ENCODE assay signal across 16 cellular contexts in the genomic region with DNA sequence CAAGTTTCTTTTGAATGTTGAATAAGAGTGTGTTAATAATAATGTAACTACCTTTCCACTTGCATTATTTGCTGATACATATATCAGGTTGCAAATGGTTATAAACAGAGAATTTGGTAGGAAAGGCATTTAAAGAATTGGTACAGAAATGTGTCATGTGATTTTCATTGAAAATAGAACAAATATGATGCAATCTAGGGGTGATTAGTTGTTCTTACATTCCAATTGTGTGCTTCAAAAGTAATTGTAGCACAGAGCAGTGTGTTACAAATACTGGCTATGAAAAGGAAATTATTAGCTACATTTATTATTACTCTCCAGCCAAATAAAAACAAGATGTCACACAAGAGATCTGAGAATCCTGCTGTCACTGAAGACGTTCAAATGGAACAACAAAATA.
A peak's percentile ranks its signal among the peaks of the same experiment; 100 is the strongest.
DNase-seq lines count a peak whose midpoint lies in the region; ATAC-seq, FAIRE-seq and TF ChIP-seq lines count a peak whose summit lies in the region.
"Had no signal": no experiment of that assay in that cellular context is flagged by ENCODE, and none has a peak within 500 bp of the region (broad histone marks: within the 10 kb centered on the region; RNA-seq: fewer than 3 reads in every experiment).

No MANE protein-coding gene starts in this region.

- CTCF ChIA-PET in PC-3 (lab: Charles Lee), result no interaction called here
- CTCF ChIA-PET in mammary epithelial cell (lab: Charles Lee; ENCODE audit: low non-redundant PET), result interaction anchor here (0.5 kb wide), 1 partner anchor 9 kb away, joined by 3 read pairs; no protein-coding TSS in a partner anchor

- H3K4me2 ChIP-seq in PC-3 (ENCODE audit: low read length) (no peak overlapping the region), mammary epithelial cell (ENCODE audit: insufficient read depth, low read depth, low read length) (peak overlapping the region; percentile 44), GM23338 (no peak overlapping the region)
- H3K4me2 ChIP-seq: KMS-11 had no signal

- no peaks in the 10 kb centered on the region for H3K27me3 ChIP-seq in PC-3 (ENCODE audit: low read length)
- H3K27me3 ChIP-seq in mammary epithelial cell (ENCODE audit: insufficient read depth, low read length), result no peaks in the 10 kb centered on the region
- H3K27me3 ChIP-seq in pancreas, result no peaks in the 10 kb centered on the region
- H3K27me3 ChIP-seq in GM23338 (ENCODE audit: insufficient read depth), result no peaks in the 10 kb centered on the region

- no peaks in the 10 kb centered on the region for H3K27me3 Mint-ChIP-seq in GM23338 (ENCODE audit: insufficient read depth, low read depth, poor library complexity)
- H3K27me3 Mint-ChIP-seq: B cell; CD4-positive, alpha-beta T cell had no signal

- in situ Hi-C loops in mammary epithelial cell (cut with MboI; ENCODE audit: low sequenced_read_pairs in 2 of 2) (no loop called here), G401 (cut with HindIII; ENCODE audit: low sequenced_read_pairs) (no loop called here)

- intact Hi-C loops in PC-3 (cut with micrococcal nuclease) (no loop called here), mammary epithelial cell (cut with micrococcal nuclease) (loop anchor here (1.0 kb wide), 1 partner anchor 21 kb away; no protein-coding TSS in a partner anchor), pancreas (cut with DNase I) (no loop called here)

- H3K9me2 ChIP-seq in PC-3 (replicated peaks; ENCODE audit: low read length), result no peaks in the 10 kb centered on the region
- H3K9me2 ChIP-seq in GM23338 (ENCODE audit: insufficient read depth), result peaks cover 4% of the 10 kb centered on the region; the same call in 1 of the 2 replicates

- H3K27ac Mint-ChIP-seq in GM23338, result no peak overlapping the region
- H3K27ac Mint-ChIP-seq: B cell; CD4-positive, alpha-beta T cell had no signal

- no peak overlapping the region for H3K4me3 Mint-ChIP-seq in GM23338
- H3K4me3 Mint-ChIP-seq: B cell; CD4-positive, alpha-beta T cell had no signal

- no peak overlapping the region for H2AFZ ChIP-seq in PC-3 (ENCODE audit: low read length)
- peak overlapping the region; percentile 33 for H2AFZ ChIP-seq in mammary epithelial cell (ENCODE audit: low read depth, low read length)
- no peak overlapping the region for H2AFZ ChIP-seq in GM23338

- no peaks in the 10 kb centered on the region; the same call in 1 of the 2 replicates for H3K4me1 ChIP-seq in PC-3 (ENCODE audit: insufficient read depth, low read length)
- peaks cover 7% of the 10 kb centered on the region for H3K4me1 ChIP-seq in mammary epithelial cell (ENCODE audit: insufficient read depth, low read length)
- no peaks in the 10 kb centered on the region for H3K4me1 ChIP-seq in pancreas
- no peaks in the 10 kb centered on the region for H3K4me1 ChIP-seq in GM23338 (ENCODE audit: insufficient read depth)

- H3K36me3 ChIP-seq in PC-3 (ENCODE audit: low read depth, low read length) (no peaks in the 10 kb centered on the region), mammary epithelial cell (ENCODE audit: insufficient read depth, low read length) (no peaks in the 10 kb centered on the region), pancreas (no peaks in the 10 kb centered on the region), GM23338 (ENCODE audit: insufficient read depth) (no peaks in the 10 kb centered on the region)

- TF ChIP-seq CTCF in PC-3 (conservative IDR thresholded peaks at IDR 0.05; ENCODE audit: low read depth, low read length), result no peak
- no peak for TF ChIP-seq CTCF in mammary epithelial cell (conservative IDR thresholded peaks at IDR 0.05 in 1 of 2, IDR thresholded peaks at IDR 0.05 in 1 of 2; ENCODE audit: extremely low read depth in 1 of 2, insufficient read depth in 1 of 2, low read depth in 1 of 2, low read length in 2 of 2)
- no peak for TF ChIP-seq CTCF in fibroblast of mammary gland (conservative IDR thresholded peaks at IDR 0.05; ENCODE audit: control insufficient read depth, insufficient read depth, low read depth, low read length)
- TF ChIP-seq CTCF in pancreas (IDR thresholded peaks at IDR 0.05), result no peak
- TF ChIP-seq CTCF in GM23338 (conservative IDR thresholded peaks at IDR 0.05; ENCODE audit: low read depth in 2 of 2), result no peak

- no peak for FAIRE-seq in pancreas (lab: Jason Lieb, UNC)

- POLR2A ChIA-PET in PC-3 (lab: Charles Lee; ENCODE audit: unreplicated experiment), result no interaction called here

- H3K9me3 Mint-ChIP-seq in GM23338, result no peaks in the 10 kb centered on the region

- WGBS in mammary epithelial cell (ENCODE audit: low coverage, missing lambda C conversion rate), result 90% methylated on average over 1 of the region's 1 CpG
- WGBS in pancreas, 2 donors, result 53 to 63% methylated on average over 1 of the region's 1 CpG

- H4K20me1 ChIP-seq in PC-3 (ENCODE audit: low read length), result no peaks in the 10 kb centered on the region
- H4K20me1 ChIP-seq in mammary epithelial cell (ENCODE audit: insufficient read depth, low read length), result no peaks in the 10 kb centered on the region
- no peaks in the 10 kb centered on the region for H4K20me1 ChIP-seq in GM23338 (replicated peaks; ENCODE audit: insufficient read depth)

- H3F3A ChIP-seq in PC-3 (ENCODE audit: low read length, unreplicated experiment) (no peaks in the 10 kb centered on the region), GM23338 (replicated peaks; ENCODE audit: low read depth) (no peaks in the 10 kb centered on the region)

- no peak for ATAC-seq in PC-3
- ATAC-seq in pancreas, result no peak
- no peak for ATAC-seq in GM23338

- DNase-seq in PC-3 (peak; percentile 27), mammary epithelial cell (peak; percentile 39), fibroblast of mammary gland (ENCODE audit: low read depth) (peak; percentile 62), COR-L47 (lab: John Stamatoyannopoulos, UW) (no peak), G401 (ENCODE audit: low spot score) (no peak), pancreas (no peak), GM23338 (ENCODE audit: low spot score) (no peak)
- DNase-seq: CD4-positive, alpha-beta T cell; DMS79; NCI-H1092; NCI-H1694; NCI-H226; NCI-H524 treated with DMSO at 0.1 percent for 48 hours; SW 1271 had no signal

- H3K9me3 ChIP-seq in PC-3 (ENCODE audit: low read length), result no peaks in the 10 kb centered on the region
- no peaks in the 10 kb centered on the region for H3K9me3 ChIP-seq in mammary epithelial cell (replicated peaks; ENCODE audit: insufficient read depth, low read length)
- no peaks in the 10 kb centered on the region for H3K9me3 ChIP-seq in pancreas

- H3K4me3 ChIP-seq in PC-3 (ENCODE audit: low read length) (no peak overlapping the region), mammary epithelial cell (replicated peaks in 1 of 3; ENCODE audit: insufficient read depth in 1 of 3, low read depth in 2 of 3, low read length in 3 of 3) (no peak overlapping the region), fibroblast of mammary gland (ENCODE audit: control insufficient read depth, low read depth, low read length) (no peak overlapping the region), pancreas (no peak overlapping the region), GM23338 (no peak overlapping the region)

- H3K9ac ChIP-seq in PC-3 (ENCODE audit: low read length) (no peak overlapping the region), mammary epithelial cell (ENCODE audit: insufficient read depth, low read length) (no peak overlapping the region)
- H3K9ac ChIP-seq: KMS-11 had no signal

- 0 out of 3 replicates have a peak, but pooled peaks cover 4% of the 10 kb centered on the region for H3K4me1 Mint-ChIP-seq in GM23338
- H3K4me1 Mint-ChIP-seq: B cell had no signal

- H3K79me2 ChIP-seq in PC-3 (ENCODE audit: low read length) (no peaks in the 10 kb centered on the region), mammary epithelial cell (ENCODE audit: insufficient read depth, low read length) (no peaks in the 10 kb centered on the region), GM23338 (replicated peaks; ENCODE audit: insufficient read depth) (no peaks in the 10 kb centered on the region)

- no peaks in the 10 kb centered on the region for H3K36me3 Mint-ChIP-seq in GM23338 (ENCODE audit: low read depth)

- BruUV-seq in PC-3 (replicated peaks; lab: Mats Ljungman, UMichigan), result no TSS peak
- no TSS peak for BruUV-seq in mammary epithelial cell (replicated peaks; lab: Mats Ljungman, UMichigan)

- H3K27ac ChIP-seq in PC-3 (ENCODE audit: low read length), result no peak overlapping the region
- no peak overlapping the region for H3K27ac ChIP-seq in mammary epithelial cell (ENCODE audit: insufficient read depth, low read depth, low read length)
- H3K27ac ChIP-seq in pancreas, result no peak overlapping the region
- no peak overlapping the region for H3K27ac ChIP-seq in GM23338 (ENCODE audit: low read depth)
- H3K27ac ChIP-seq: KMS-11 had no signal

- dilution Hi-C loops in mammary epithelial cell (cut with HindIII; ENCODE audit: low sequenced_read_pairs), result no loop called here

TF ChIP-seq in GM23338, 12 proteins besides CTCF, POLR2A, EP300 and RAD21 (continues in another document):
- no peak for TF ChIP-seq CREB1 (CRISPR knock-in tag; IDR thresholded peaks at IDR 0.05; ENCODE audit: low read depth)
- TF ChIP-seq POLR2AphosphoS5 (IDR thresholded peaks at IDR 0.05; ENCODE audit: low read depth), result no peak
- TF ChIP-seq JUNB (IDR thresholded peaks at IDR 0.05; ENCODE audit: unreplicated experiment), result no peak
- TF ChIP-seq EZH2 (IDR thresholded peaks at IDR 0.05; ENCODE audit: low read depth, unreplicated experiment), result no peak
- TF ChIP-seq ZNF331 (CRISPR knock-in tag; IDR thresholded peaks at IDR 0.05; ENCODE audit: low read depth), result no peak
- TF ChIP-seq, protein P1, sequence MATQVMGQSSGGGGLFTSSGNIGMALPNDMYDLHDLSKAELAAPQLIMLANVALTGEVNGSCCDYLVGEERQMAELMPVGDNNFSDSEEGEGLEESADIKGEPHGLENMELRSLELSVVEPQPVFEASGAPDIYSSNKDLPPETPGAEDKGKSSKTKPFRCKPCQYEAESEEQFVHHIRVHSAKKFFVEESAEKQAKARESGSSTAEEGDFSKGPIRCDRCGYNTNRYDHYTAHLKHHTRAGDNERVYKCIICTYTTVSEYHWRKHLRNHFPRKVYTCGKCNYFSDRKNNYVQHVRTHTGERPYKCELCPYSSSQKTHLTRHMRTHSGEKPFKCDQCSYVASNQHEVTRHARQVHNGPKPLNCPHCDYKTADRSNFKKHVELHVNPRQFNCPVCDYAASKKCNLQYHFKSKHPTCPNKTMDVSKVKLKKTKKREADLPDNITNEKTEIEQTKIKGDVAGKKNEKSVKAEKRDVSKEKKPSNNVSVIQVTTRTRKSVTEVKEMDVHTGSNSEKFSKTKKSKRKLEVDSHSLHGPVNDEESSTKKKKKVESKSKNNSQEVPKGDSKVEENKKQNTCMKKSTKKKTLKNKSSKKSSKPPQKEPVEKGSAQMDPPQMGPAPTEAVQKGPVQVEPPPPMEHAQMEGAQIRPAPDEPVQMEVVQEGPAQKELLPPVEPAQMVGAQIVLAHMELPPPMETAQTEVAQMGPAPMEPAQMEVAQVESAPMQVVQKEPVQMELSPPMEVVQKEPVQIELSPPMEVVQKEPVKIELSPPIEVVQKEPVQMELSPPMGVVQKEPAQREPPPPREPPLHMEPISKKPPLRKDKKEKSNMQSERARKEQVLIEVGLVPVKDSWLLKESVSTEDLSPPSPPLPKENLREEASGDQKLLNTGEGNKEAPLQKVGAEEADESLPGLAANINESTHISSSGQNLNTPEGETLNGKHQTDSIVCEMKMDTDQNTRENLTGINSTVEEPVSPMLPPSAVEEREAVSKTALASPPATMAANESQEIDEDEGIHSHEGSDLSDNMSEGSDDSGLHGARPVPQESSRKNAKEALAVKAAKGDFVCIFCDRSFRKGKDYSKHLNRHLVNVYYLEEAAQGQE (IDR thresholded peaks at IDR 0.05; ENCODE audit: unreplicated experiment), result no peak

Comparison
In these comparisons a context has a peak if more than half of its experiments do, and no peak if none do; other contexts are left out.
1. DNase-seq: peak in PC-3 (single experiment), mammary epithelial cell (single experiment) and fibroblast of mammary gland (single experiment); none in COR-L47 (single experiment), G401 (single experiment), pancreas (0 of 6) and GM23338 (single experiment).